Comparison of ENCODE assay signal across 13 cellular contexts in genomic region chr11:100808904-100809491, GRCh38.
A peak's percentile ranks its signal among the peaks of the same experiment; 100 is the strongest.
DNase-seq lines count a peak whose midpoint lies in the region; ATAC-seq and TF ChIP-seq lines count a peak whose summit lies in the region.
"Had no signal": no experiment of that assay in that cellular context is flagged by ENCODE, and none has a peak within 500 bp of the region (broad histone marks: within the 10 kb centered on the region; RNA-seq: fewer than 3 reads in every experiment).

No MANE protein-coding gene starts in this region.

- H2BK12ac ChIP-seq in mesenchymal stem cell (ENCODE audit: low read length in 2 of 2): no peak overlapping the region

- no peak overlapping the region for H4K8ac ChIP-seq in mesenchymal stem cell (ENCODE audit: low read length)

- H3K14ac ChIP-seq in mesenchymal stem cell (ENCODE audit: low read length in 2 of 2): no peak overlapping the region

- H3K9ac ChIP-seq in HUES64 (ENCODE audit: low read depth, low read length) (no peak overlapping the region), mesenchymal stem cell (ENCODE audit: low read length) (peak overlapping the region; percentile 20)

- H3K27ac ChIP-seq in HUES64 (ENCODE audit: low read depth, low read length) (peak overlapping the region; percentile 15; the same call in 1 of the 2 replicates), mesenchymal stem cell (ENCODE audit: low read length, poor library complexity, severe bottlenecking) (peak overlapping the region; percentile 82)
- H3K27ac ChIP-seq: C4-2B had no signal

- H2AK5ac ChIP-seq in mesenchymal stem cell (ENCODE audit: low read length, severe bottlenecking): no peak overlapping the region

- no peak overlapping the region for H3K4ac ChIP-seq in mesenchymal stem cell (ENCODE audit: low read depth in 1 of 2, low read length in 2 of 2)

- TF ChIP-seq CTCF in astrocyte of the spinal cord (IDR thresholded peaks at IDR 0.05; ENCODE audit: low read depth, low read length): no peak

- H2BK120ac ChIP-seq in mesenchymal stem cell (ENCODE audit: low read depth, low read length): no peak overlapping the region

- H3K79me1 ChIP-seq in mesenchymal stem cell (replicated peaks; ENCODE audit: low read length, poor library complexity, severe bottlenecking): peaks cover 5% of the 10 kb centered on the region

- H3K27me3 ChIP-seq in HUES64 (ENCODE audit: insufficient read depth, low read length) (no peaks in the 10 kb centered on the region), mesenchymal stem cell (ENCODE audit: control insufficient read depth in 1 of 2, insufficient read depth in 1 of 2, low read length in 2 of 2) (no peaks in the 10 kb centered on the region)

- H2BK5ac ChIP-seq in mesenchymal stem cell (ENCODE audit: low read depth, low read length, poor library complexity, severe bottlenecking): no peak overlapping the region

- no peak overlapping the region for H2BK15ac ChIP-seq in mesenchymal stem cell (ENCODE audit: low read depth, poor library complexity, severe bottlenecking)

- H3K4me1 ChIP-seq in HUES64 (ENCODE audit: insufficient read depth, low read length) (peaks cover 26% of the 10 kb centered on the region), mesenchymal stem cell (ENCODE audit: control insufficient read depth, insufficient read depth, low read depth, low read length) (peaks cover 8% of the 10 kb centered on the region)

- in situ Hi-C loops in astrocyte of the spinal cord (cut with HindIII; ENCODE audit: low sequenced_read_pairs): no loop called here

- DNase-seq in AG20443 (ENCODE audit: low spot score) (peak; percentile 21), astrocyte of the spinal cord (ENCODE audit: low read depth, low spot score) (peak; percentile 69), mesenchymal stem cell (peak; percentile 82), UCSD-AML1 (lab: John Stamatoyannopoulos, UW; ENCODE audit: unreplicated experiment) (no peak), NCI-H510A (lab: John Stamatoyannopoulos, UW) (no peak)
- DNase-seq: KG1, mucosa of descending colon, NCI-H446 had no signal

- H3K4me3 ChIP-seq in HUES64 (ENCODE audit: low read length) (no peak overlapping the region), astrocyte of the spinal cord (ENCODE audit: low read depth, low read length) (no peak overlapping the region), mesenchymal stem cell (ENCODE audit: insufficient read depth in 1 of 2, low read depth in 1 of 2, low read length in 2 of 2) (no peak overlapping the region)
- H3K4me3 ChIP-seq: GM12878, mucosa of descending colon had no signal

- no peak overlapping the region for H2AFZ ChIP-seq in mesenchymal stem cell (ENCODE audit: low read depth, low read length)

- no peak overlapping the region for H3K4me2 ChIP-seq in mesenchymal stem cell (ENCODE audit: low read length, poor library complexity, severe bottlenecking)

- WGBS in HUES64: 98% methylated on average over 2 of the region's 3 CpGs
- WGBS in mesenchymal stem cell: 20% methylated on average over 1 of the region's 3 CpGs

- no peak overlapping the region for H3K18ac ChIP-seq in mesenchymal stem cell (ENCODE audit: low read depth in 1 of 2, low read length in 2 of 2)

- no peaks in the 10 kb centered on the region for H3K36me3 ChIP-seq in HUES64 (ENCODE audit: insufficient read depth, low read length)
- H3K36me3 ChIP-seq in mesenchymal stem cell (ENCODE audit: control insufficient read depth in 1 of 2, insufficient read depth in 2 of 2, low read depth in 1 of 2, low read length in 2 of 2): no peaks in the 10 kb centered on the region

- H3K9me3 ChIP-seq in HUES64 (ENCODE audit: insufficient read depth, low read depth, low read length) (no peaks in the 10 kb centered on the region), mesenchymal stem cell (ENCODE audit: control insufficient read depth, low read length) (no peaks in the 10 kb centered on the region)
- H3K9me3 ChIP-seq: mucosa of descending colon had no signal

- no peak overlapping the region for H4K91ac ChIP-seq in mesenchymal stem cell (ENCODE audit: low read length)

- ATAC-seq in HG03571 (IDR thresholded peaks at IDR 0.05; ENCODE audit: unreplicated experiment): no peak
- ATAC-seq in GM19035 (IDR thresholded peaks at IDR 0.05; ENCODE audit: unreplicated experiment): no peak
- ATAC-seq: GM12878, mucosa of descending colon had no signal

- no peak overlapping the region for H3K23ac ChIP-seq in mesenchymal stem cell (ENCODE audit: low read length in 2 of 2)

Comparison
In these comparisons a context has a peak if more than half of its experiments do, and no peak if none do; other contexts are left out.
1. DNase-seq: peak in AG20443 (single experiment), astrocyte of the spinal cord (single experiment) and mesenchymal stem cell (single experiment); none in UCSD-AML1 (single experiment) and NCI-H510A (single experiment).